In the genomic region with DNA sequence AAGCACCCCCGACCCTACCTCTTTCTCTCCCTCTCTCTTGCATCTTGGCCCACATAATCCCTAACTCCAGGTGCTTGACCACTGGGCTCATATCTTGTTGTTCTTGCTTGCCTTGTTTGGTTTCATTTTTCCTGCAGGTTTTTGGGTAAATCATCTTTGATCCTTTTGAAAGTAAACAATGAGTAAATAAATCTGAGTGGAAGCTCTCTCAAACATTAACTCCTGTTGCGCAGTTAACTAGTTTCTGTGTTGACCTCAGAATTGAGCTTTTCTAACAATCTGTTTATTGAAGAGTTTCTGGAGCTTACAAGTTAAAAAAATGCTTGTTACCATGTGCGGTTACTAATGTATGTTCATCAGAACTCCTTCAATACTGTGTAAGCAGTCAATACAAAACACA, we compare ENCODE assay signal across 1 cellular context.
TF ChIP-seq lines count a peak whose summit lies in the region.

No MANE protein-coding gene starts in this region.

TF ChIP-seq in HepG2, 621 proteins besides CTCF, POLR2A, EP300 and RAD21 (continues in another document):
- TF ChIP-seq, protein P1, sequence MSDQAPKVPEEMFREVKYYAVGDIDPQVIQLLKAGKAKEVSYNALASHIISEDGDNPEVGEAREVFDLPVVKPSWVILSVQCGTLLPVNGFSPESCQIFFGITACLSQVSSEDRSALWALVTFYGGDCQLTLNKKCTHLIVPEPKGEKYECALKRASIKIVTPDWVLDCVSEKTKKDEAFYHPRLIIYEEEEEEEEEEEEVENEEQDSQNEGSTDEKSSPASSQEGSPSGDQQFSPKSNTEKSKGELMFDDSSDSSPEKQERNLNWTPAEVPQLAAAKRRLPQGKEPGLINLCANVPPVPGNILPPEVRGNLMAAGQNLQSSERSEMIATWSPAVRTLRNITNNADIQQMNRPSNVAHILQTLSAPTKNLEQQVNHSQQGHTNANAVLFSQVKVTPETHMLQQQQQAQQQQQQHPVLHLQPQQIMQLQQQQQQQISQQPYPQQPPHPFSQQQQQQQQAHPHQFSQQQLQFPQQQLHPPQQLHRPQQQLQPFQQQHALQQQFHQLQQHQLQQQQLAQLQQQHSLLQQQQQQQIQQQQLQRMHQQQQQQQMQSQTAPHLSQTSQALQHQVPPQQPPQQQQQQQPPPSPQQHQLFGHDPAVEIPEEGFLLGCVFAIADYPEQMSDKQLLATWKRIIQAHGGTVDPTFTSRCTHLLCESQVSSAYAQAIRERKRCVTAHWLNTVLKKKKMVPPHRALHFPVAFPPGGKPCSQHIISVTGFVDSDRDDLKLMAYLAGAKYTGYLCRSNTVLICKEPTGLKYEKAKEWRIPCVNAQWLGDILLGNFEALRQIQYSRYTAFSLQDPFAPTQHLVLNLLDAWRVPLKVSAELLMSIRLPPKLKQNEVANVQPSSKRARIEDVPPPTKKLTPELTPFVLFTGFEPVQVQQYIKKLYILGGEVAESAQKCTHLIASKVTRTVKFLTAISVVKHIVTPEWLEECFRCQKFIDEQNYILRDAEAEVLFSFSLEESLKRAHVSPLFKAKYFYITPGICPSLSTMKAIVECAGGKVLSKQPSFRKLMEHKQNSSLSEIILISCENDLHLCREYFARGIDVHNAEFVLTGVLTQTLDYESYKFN (CRISPR knock-in tag; conservative IDR thresholded peaks at IDR 0.05) = no peak
- TF ChIP-seq FOXP1 (IDR thresholded peaks at IDR 0.05) (no peak), FOXP1 (CRISPR knock-in tag; IDR thresholded peaks at IDR 0.05) (peak; percentile 61), ZNF12 (CRISPR knock-in tag; IDR thresholded peaks at IDR 0.05) (no peak), BCL6 (CRISPR knock-in tag; IDR thresholded peaks at IDR 0.05) (peak; percentile 44; the same call in 1 of the 2 replicates), DPF2 (CRISPR knock-in tag; IDR thresholded peaks at IDR 0.05; ENCODE audit: borderline replicate concordance, low read depth) (no peak), ZNF615 (CRISPR knock-in tag; IDR thresholded peaks at IDR 0.05; ENCODE audit: borderline replicate concordance) (no peak), MEIS2 (CRISPR knock-in tag; IDR thresholded peaks at IDR 0.05) (no peak), ZNF10 (CRISPR knock-in tag; IDR thresholded peaks at IDR 0.05; ENCODE audit: borderline replicate concordance, low read depth) (no peak), SOX5 (CRISPR knock-in tag; IDR thresholded peaks at IDR 0.05; ENCODE audit: borderline replicate concordance) (peak; percentile 26; the same call in 1 of the 2 replicates), EEA1 (CRISPR knock-in tag; IDR thresholded peaks at IDR 0.05; ENCODE audit: borderline replicate concordance) (no peak), SMYD3 (CRISPR knock-in tag; IDR thresholded peaks at IDR 0.05) (no peak), PITX1 (CRISPR knock-in tag; IDR thresholded peaks at IDR 0.05) (no peak), MATR3 (CRISPR knock-in tag; IDR thresholded peaks at IDR 0.05) (no peak), HDAC2 (CRISPR knock-in tag; IDR thresholded peaks at IDR 0.05) (no peak), ZNF441 (CRISPR knock-in tag; IDR thresholded peaks at IDR 0.05; ENCODE audit: borderline replicate concordance) (no peak), ATF1 (CRISPR knock-in tag; IDR thresholded peaks at IDR 0.05) (no peak), GATAD2A (CRISPR knock-in tag; IDR thresholded peaks at IDR 0.05) (peak; percentile 40; the same call in 1 of the 2 replicates), ZNF777 (CRISPR knock-in tag; IDR thresholded peaks at IDR 0.05) (no peak), SMARCC2 (IDR thresholded peaks at IDR 0.05) (no peak), TBP (CRISPR knock-in tag; IDR thresholded peaks at IDR 0.05) (no peak), ZNF737 (CRISPR knock-in tag; IDR thresholded peaks at IDR 0.05; ENCODE audit: borderline replicate concordance) (no peak), CBX5 (CRISPR knock-in tag; IDR thresholded peaks at IDR 0.05; ENCODE audit: borderline replicate concordance) (no peak), SIN3A (IDR thresholded peaks at IDR 0.05; ENCODE audit: borderline replicate concordance, low read depth, low read length) (no peak), RFXANK (CRISPR knock-in tag; IDR thresholded peaks at IDR 0.05) (no peak), NCOA1 (CRISPR knock-in tag; IDR thresholded peaks at IDR 0.05) (no peak), XBP1 (CRISPR knock-in tag; IDR thresholded peaks at IDR 0.05) (no peak), PTBP1 (IDR thresholded peaks at IDR 0.05; ENCODE audit: low read depth, low read length, poor library complexity, severe bottlenecking) (no peak), KAT8 (CRISPR knock-in tag; IDR thresholded peaks at IDR 0.05) (no peak)
- TF ChIP-seq, protein P2, sequence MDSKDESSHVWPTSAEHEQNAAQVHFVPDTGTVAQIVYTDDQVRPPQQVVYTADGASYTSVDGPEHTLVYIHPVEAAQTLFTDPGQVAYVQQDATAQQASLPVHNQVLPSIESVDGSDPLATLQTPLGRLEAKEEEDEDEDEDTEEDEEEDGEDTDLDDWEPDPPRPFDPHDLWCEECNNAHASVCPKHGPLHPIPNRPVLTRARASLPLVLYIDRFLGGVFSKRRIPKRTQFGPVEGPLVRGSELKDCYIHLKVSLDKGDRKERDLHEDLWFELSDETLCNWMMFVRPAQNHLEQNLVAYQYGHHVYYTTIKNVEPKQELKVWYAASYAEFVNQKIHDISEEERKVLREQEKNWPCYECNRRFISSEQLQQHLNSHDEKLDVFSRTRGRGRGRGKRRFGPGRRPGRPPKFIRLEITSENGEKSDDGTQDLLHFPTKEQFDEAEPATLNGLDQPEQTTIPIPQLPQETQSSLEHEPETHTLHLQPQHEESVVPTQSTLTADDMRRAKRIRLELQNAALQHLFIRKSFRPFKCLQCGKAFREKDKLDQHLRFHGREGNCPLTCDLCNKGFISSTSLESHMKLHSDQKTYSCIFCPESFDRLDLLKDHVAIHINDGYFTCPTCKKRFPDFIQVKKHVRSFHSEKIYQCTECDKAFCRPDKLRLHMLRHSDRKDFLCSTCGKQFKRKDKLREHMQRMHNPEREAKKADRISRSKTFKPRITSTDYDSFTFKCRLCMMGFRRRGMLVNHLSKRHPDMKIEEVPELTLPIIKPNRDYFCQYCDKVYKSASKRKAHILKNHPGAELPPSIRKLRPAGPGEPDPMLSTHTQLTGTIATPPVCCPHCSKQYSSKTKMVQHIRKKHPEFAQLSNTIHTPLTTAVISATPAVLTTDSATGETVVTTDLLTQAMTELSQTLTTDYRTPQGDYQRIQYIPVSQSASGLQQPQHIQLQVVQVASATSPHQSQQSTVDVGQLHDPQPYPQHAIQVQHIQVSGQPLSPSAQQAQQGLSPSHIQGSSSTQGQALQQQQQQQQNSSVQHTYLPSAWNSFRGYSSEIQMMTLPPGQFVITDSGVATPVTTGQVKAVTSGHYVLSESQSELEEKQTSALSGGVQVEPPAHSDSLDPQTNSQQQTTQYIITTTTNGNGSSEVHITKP (CRISPR knock-in tag; IDR thresholded peaks at IDR 0.05; ENCODE audit: low read depth) = no peak
- TF ChIP-seq, protein P3, sequence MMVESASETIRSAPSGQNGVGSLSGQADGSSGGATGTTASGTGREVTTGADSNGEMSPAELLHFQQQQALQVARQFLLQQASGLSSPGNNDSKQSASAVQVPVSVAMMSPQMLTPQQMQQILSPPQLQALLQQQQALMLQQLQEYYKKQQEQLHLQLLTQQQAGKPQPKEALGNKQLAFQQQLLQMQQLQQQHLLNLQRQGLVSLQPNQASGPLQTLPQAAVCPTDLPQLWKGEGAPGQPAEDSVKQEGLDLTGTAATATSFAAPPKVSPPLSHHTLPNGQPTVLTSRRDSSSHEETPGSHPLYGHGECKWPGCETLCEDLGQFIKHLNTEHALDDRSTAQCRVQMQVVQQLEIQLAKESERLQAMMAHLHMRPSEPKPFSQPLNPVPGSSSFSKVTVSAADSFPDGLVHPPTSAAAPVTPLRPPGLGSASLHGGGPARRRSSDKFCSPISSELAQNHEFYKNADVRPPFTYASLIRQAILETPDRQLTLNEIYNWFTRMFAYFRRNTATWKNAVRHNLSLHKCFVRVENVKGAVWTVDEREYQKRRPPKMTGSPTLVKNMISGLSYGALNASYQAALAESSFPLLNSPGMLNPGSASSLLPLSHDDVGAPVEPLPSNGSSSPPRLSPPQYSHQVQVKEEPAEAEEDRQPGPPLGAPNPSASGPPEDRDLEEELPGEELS (CRISPR knock-in tag; IDR thresholded peaks at IDR 0.05) = peak; percentile 51
- TF ChIP-seq, protein P4, sequence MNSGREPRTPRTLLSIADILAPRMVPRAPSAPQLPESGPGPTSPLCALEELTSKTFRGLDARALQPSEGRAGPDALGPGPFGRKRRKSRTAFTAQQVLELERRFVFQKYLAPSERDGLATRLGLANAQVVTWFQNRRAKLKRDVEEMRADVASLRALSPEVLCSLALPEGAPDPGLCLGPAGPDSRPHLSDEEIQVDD (CRISPR knock-in tag; IDR thresholded peaks at IDR 0.05; ENCODE audit: borderline replicate concordance) = no peak
- TF ChIP-seq, protein P5, sequence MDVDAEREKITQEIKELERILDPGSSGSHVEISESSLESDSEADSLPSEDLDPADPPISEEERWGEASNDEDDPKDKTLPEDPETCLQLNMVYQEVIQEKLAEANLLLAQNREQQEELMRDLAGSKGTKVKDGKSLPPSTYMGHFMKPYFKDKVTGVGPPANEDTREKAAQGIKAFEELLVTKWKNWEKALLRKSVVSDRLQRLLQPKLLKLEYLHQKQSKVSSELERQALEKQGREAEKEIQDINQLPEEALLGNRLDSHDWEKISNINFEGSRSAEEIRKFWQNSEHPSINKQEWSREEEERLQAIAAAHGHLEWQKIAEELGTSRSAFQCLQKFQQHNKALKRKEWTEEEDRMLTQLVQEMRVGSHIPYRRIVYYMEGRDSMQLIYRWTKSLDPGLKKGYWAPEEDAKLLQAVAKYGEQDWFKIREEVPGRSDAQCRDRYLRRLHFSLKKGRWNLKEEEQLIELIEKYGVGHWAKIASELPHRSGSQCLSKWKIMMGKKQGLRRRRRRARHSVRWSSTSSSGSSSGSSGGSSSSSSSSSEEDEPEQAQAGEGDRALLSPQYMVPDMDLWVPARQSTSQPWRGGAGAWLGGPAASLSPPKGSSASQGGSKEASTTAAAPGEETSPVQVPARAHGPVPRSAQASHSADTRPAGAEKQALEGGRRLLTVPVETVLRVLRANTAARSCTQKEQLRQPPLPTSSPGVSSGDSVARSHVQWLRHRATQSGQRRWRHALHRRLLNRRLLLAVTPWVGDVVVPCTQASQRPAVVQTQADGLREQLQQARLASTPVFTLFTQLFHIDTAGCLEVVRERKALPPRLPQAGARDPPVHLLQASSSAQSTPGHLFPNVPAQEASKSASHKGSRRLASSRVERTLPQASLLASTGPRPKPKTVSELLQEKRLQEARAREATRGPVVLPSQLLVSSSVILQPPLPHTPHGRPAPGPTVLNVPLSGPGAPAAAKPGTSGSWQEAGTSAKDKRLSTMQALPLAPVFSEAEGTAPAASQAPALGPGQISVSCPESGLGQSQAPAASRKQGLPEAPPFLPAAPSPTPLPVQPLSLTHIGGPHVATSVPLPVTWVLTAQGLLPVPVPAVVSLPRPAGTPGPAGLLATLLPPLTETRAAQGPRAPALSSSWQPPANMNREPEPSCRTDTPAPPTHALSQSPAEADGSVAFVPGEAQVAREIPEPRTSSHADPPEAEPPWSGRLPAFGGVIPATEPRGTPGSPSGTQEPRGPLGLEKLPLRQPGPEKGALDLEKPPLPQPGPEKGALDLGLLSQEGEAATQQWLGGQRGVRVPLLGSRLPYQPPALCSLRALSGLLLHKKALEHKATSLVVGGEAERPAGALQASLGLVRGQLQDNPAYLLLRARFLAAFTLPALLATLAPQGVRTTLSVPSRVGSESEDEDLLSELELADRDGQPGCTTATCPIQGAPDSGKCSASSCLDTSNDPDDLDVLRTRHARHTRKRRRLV (CRISPR knock-in tag; IDR thresholded peaks at IDR 0.05) = no peak
- TF ChIP-seq, protein P6, sequence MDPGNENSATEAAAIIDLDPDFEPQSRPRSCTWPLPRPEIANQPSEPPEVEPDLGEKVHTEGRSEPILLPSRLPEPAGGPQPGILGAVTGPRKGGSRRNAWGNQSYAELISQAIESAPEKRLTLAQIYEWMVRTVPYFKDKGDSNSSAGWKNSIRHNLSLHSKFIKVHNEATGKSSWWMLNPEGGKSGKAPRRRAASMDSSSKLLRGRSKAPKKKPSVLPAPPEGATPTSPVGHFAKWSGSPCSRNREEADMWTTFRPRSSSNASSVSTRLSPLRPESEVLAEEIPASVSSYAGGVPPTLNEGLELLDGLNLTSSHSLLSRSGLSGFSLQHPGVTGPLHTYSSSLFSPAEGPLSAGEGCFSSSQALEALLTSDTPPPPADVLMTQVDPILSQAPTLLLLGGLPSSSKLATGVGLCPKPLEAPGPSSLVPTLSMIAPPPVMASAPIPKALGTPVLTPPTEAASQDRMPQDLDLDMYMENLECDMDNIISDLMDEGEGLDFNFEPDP (CRISPR knock-in tag; conservative IDR thresholded peaks at IDR 0.05) = no peak
- TF ChIP-seq, protein P7, sequence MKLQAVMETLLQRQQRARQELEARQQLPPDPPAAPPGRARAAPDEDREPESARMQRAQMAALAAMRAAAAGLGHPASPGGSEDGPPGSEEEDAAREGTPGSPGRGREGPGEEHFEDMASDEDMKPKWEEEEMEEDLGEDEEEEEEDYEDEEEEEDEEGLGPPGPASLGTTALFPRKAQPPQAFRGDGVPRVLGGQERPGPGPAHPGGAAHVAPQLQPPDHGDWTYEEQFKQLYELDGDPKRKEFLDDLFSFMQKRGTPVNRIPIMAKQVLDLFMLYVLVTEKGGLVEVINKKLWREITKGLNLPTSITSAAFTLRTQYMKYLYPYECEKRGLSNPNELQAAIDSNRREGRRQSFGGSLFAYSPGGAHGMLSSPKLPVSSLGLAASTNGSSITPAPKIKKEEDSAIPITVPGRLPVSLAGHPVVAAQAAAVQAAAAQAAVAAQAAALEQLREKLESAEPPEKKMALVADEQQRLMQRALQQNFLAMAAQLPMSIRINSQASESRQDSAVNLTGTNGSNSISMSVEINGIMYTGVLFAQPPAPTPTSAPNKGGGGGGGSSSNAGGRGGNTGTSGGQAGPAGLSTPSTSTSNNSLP (IDR thresholded peaks at IDR 0.05; ENCODE audit: low read depth, low read length) = peak; percentile 52; the same call in 1 of the 2 replicates
- TF ChIP-seq, protein P8, sequence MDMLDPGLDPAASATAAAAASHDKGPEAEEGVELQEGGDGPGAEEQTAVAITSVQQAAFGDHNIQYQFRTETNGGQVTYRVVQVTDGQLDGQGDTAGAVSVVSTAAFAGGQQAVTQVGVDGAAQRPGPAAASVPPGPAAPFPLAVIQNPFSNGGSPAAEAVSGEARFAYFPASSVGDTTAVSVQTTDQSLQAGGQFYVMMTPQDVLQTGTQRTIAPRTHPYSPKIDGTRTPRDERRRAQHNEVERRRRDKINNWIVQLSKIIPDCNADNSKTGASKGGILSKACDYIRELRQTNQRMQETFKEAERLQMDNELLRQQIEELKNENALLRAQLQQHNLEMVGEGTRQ (IDR thresholded peaks at IDR 0.05; ENCODE audit: low read depth, low read length) = no peak
- TF ChIP-seq, protein P8 (CRISPR knock-in tag; IDR thresholded peaks at IDR 0.05; ENCODE audit: borderline replicate concordance) = no peak
- TF ChIP-seq, protein P9, sequence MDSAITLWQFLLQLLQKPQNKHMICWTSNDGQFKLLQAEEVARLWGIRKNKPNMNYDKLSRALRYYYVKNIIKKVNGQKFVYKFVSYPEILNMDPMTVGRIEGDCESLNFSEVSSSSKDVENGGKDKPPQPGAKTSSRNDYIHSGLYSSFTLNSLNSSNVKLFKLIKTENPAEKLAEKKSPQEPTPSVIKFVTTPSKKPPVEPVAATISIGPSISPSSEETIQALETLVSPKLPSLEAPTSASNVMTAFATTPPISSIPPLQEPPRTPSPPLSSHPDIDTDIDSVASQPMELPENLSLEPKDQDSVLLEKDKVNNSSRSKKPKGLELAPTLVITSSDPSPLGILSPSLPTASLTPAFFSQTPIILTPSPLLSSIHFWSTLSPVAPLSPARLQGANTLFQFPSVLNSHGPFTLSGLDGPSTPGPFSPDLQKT (CRISPR knock-in tag; IDR thresholded peaks at IDR 0.05; ENCODE audit: borderline replicate concordance) = no peak
